ENCODE assay signal across 1 cellular context in genomic region chr6:99424022-99424421, GRCh38.
TF ChIP-seq lines count a peak whose summit lies in the region.

No MANE protein-coding gene starts in this region.

TF ChIP-seq in H1, 55 proteins besides CTCF, POLR2A, EP300 and RAD21 (continued from another document):
- TF ChIP-seq ATF3 (IDR thresholded peaks at IDR 0.05; ENCODE audit: insufficient read depth, low read depth, low read length) (no peak), SP2 (IDR thresholded peaks at IDR 0.05; ENCODE audit: low read length) (no peak), KDM5A (IDR thresholded peaks at IDR 0.05; ENCODE audit: low read length) (no peak), RFX5 (IDR thresholded peaks at IDR 0.05; ENCODE audit: borderline replicate concordance, low read depth, low read length) (no peak), NRF1 (IDR thresholded peaks at IDR 0.05; ENCODE audit: low read depth, low read length) (no peak), TEAD4 (IDR thresholded peaks at IDR 0.05; ENCODE audit: low read depth, low read length) (no peak), HDAC2 (IDR thresholded peaks at IDR 0.05; ENCODE audit: borderline replicate concordance in 1 of 2, low read depth in 2 of 2, low read length in 2 of 2) (no peak), BACH1 (IDR thresholded peaks at IDR 0.05; ENCODE audit: low read length) (no peak), CHD2 (IDR thresholded peaks at IDR 0.05; ENCODE audit: low read length) (no peak), SRF (IDR thresholded peaks at IDR 0.05; ENCODE audit: low read depth, low read length) (no peak), YY1 (IDR thresholded peaks at IDR 0.05; ENCODE audit: low read depth, low read length) (no peak), ASH2L (IDR thresholded peaks at IDR 0.05; ENCODE audit: low read length) (no peak), RXRA (IDR thresholded peaks at IDR 0.05; ENCODE audit: insufficient read depth, low read depth, low read length) (no peak)
